28 cellular contexts compared by ENCODE assay signal in the genomic region with DNA sequence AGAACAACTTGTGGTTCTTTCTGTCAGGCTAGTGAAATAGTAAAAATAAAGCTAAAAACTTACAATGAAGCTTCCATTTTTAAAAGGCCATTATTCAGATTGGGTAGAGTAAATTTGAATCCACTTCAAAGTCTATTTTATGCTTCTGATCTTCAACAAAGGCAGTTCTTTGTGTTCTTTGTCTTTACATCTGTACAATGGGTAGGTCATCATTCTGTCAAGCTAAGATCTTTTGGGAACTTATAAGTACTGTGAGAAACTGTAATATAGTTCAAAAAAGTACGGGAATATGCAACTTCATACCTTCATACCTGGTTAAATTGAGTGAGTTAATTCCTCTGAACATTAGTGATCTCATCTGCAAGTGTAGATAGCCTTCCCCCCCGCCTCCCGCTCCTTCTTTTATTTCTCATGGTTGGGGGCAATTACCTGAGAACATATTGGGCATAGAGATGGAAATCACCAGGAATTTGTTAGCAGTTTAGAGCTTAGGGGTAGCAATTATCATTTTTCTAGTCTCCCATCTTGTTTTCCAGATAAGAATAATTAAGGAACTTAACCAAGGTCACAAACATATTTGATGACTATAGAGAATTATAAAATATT. TPM values are rescaled to one million over a fixed set of nuclear protein-coding genes. Genes with fewer than 3 reads are reported as not detected.
DNase-seq lines count a peak whose midpoint lies in the region; ATAC-seq and TF ChIP-seq lines count a peak whose summit lies in the region.
"Had no signal": no experiment of that assay in that cellular context is flagged by ENCODE, and none has a peak within 500 bp of the region (broad histone marks: within the 10 kb centered on the region; RNA-seq: fewer than 3 reads in every experiment).

No MANE protein-coding gene starts in this region.

- H3K9me3 ChIP-seq in left ventricle myocardium inferior (replicated peaks) (no peaks in the 10 kb centered on the region), SK-N-MC (ENCODE audit: low read depth, low read length) (no peaks in the 10 kb centered on the region), SJCRH30 (replicated peaks) (no peaks in the 10 kb centered on the region), Caco-2 (no peaks in the 10 kb centered on the region)
- H3K9me3 ChIP-seq: ascending aorta, spleen, stomach, uterus had no signal

- no peak for TF ChIP-seq CTCF in left ventricle myocardium inferior (IDR thresholded peaks at IDR 0.05; ENCODE audit: borderline replicate concordance)
- no peak for TF ChIP-seq CTCF in glutamatergic neuron (IDR thresholded peaks at IDR 0.05; ENCODE audit: partially characterized antibody, unreplicated experiment)
- no peak for TF ChIP-seq CTCF in Caco-2 (IDR thresholded peaks at IDR 0.05; ENCODE audit: insufficient read depth in 1 of 2, low read depth in 1 of 2, low read length in 1 of 2, severe bottlenecking in 1 of 2, unreplicated experiment in 1 of 2)

- peaks cover 2% of the 10 kb centered on the region for H3K4me1 Mint-ChIP-seq in glutamatergic neuron (ENCODE audit: low read depth, unreplicated experiment)
- H3K4me1 Mint-ChIP-seq in stimulated activated effector memory CD8-positive, alpha-beta T cell treated with anti-CD3 and anti-CD28 coated beads, Interleukin-12 subunit alpha, Interleukin-12 subunit beta, amount 100 ng/mL, for 72 hours: peaks cover 18% of the 10 kb centered on the region
- H3K4me1 Mint-ChIP-seq in Caco-2 (ENCODE audit: low read depth, unreplicated experiment): no peaks in the 10 kb centered on the region

- no peak for ATAC-seq in stimulated activated effector memory CD8-positive, alpha-beta T cell treated with anti-CD3 and anti-CD28 coated beads, Interleukin-12 subunit alpha, Interleukin-12 subunit beta, amount 100 ng/mL, for 72 hours
- ATAC-seq in GM21367 (IDR thresholded peaks at IDR 0.05; ENCODE audit: unreplicated experiment): no peak

- no peak overlapping the region for H3K9ac ChIP-seq in SK-N-MC (ENCODE audit: insufficient read length)
- H3K9ac ChIP-seq: parathyroid adenoma had no signal

- peaks cover 48% of the 10 kb centered on the region for H3K36me3 ChIP-seq in left ventricle myocardium inferior
- peaks cover 66% of the 10 kb centered on the region for H3K36me3 ChIP-seq in SK-N-MC (ENCODE audit: insufficient read depth, low read length)
- H3K36me3 ChIP-seq in SJCRH30: peaks cover 59% of the 10 kb centered on the region
- no peaks in the 10 kb centered on the region for H3K36me3 ChIP-seq in Caco-2 (ENCODE audit: control insufficient read depth, insufficient read depth, low read length)
- H3K36me3 ChIP-seq: uterus had no signal

- H3K4me3 ChIP-seq in left ventricle myocardium inferior (peak overlapping the region; percentile 10), SK-N-MC (no peak overlapping the region), SJCRH30 (no peak overlapping the region), Caco-2 (ENCODE audit: low read depth, low read length) (no peak overlapping the region)
- H3K4me3 ChIP-seq: ascending aorta, GM12878, PC-9, spleen, stomach, uterus had no signal

- H3K27me3 ChIP-seq in left ventricle myocardium inferior (ENCODE audit: low read depth): no peaks in the 10 kb centered on the region
- no peaks in the 10 kb centered on the region for H3K27me3 ChIP-seq in SJCRH30
- H3K27me3 ChIP-seq in Caco-2 (replicated peaks; ENCODE audit: control insufficient read depth, insufficient read depth, low read length): no peaks in the 10 kb centered on the region
- H3K27me3 ChIP-seq: ascending aorta, spleen, stomach, uterus had no signal

- H3K9me3 Mint-ChIP-seq in glutamatergic neuron (ENCODE audit: unreplicated experiment) (no peaks in the 10 kb centered on the region), Caco-2 (ENCODE audit: unreplicated experiment) (no peaks in the 10 kb centered on the region)
- H3K9me3 Mint-ChIP-seq in stimulated activated effector memory CD8-positive, alpha-beta T cell treated with anti-CD3 and anti-CD28 coated beads, Interleukin-12 subunit alpha, Interleukin-12 subunit beta, amount 100 ng/mL, for 72 hours: no peaks in the 10 kb centered on the region
- H3K9me3 Mint-ChIP-seq: activated naive CD8-positive, alpha-beta T cell treated with anti-CD3 and anti-CD28 coated beads, Interleukin-2, amount 10 ng/mL, durations not matched to agents 7 days and 5 days; CD8-positive, alpha-beta memory T cell had no signal

- intact Hi-C loops in left ventricle myocardium inferior (cut with micrococcal nuclease) (no loop called here), cardiac septum (cut with DNase I) (no loop called here), Caco-2 (cut with micrococcal nuclease; ENCODE audit: unreplicated experiment) (no loop called here)

- no peak overlapping the region for H3K4me3 Mint-ChIP-seq in glutamatergic neuron (ENCODE audit: unreplicated experiment)
- H3K4me3 Mint-ChIP-seq in stimulated activated effector memory CD8-positive, alpha-beta T cell treated with anti-CD3 and anti-CD28 coated beads, Interleukin-12 subunit alpha, Interleukin-12 subunit beta, amount 100 ng/mL, for 72 hours: no peak overlapping the region
- no peak overlapping the region for H3K4me3 Mint-ChIP-seq in Caco-2 (ENCODE audit: unreplicated experiment)
- H3K4me3 Mint-ChIP-seq: activated naive CD8-positive, alpha-beta T cell treated with anti-CD3 and anti-CD28 coated beads, Interleukin-2, amount 10 ng/mL, durations not matched to agents 7 days and 5 days; CD8-positive, alpha-beta memory T cell had no signal

- peaks cover 56% of the 10 kb centered on the region for H3K4me1 ChIP-seq in left ventricle myocardium inferior
- no peaks in the 10 kb centered on the region for H3K4me1 ChIP-seq in SJCRH30
- no peaks in the 10 kb centered on the region for H3K4me1 ChIP-seq in Caco-2
- H3K4me1 ChIP-seq: ascending aorta, uterus had no signal

- no peak for DNase-seq in left ventricle myocardium inferior
- DNase-seq in cardiac septum (ENCODE audit: low spot score): no peak
- DNase-seq in SK-N-MC (ENCODE audit: low read depth, low spot score): no peak
- DNase-seq in glutamatergic neuron: no peak
- no peak for DNase-seq in stimulated activated effector memory CD8-positive, alpha-beta T cell treated with anti-CD3 and anti-CD28 coated beads, Interleukin-12 subunit alpha, Interleukin-12 subunit beta, amount 100 ng/mL, for 72 hours (ENCODE audit: low spot score in 2 of 2)
- no peak for DNase-seq in SJCRH30
- DNase-seq in Caco-2: no peak
- DNase-seq: activated CD4-positive, alpha-beta T cell treated with anti-CD3 and anti-CD28 coated beads for 4 hours; activated CD8-positive, alpha-beta memory T cell treated with anti-CD3 and anti-CD28 coated beads for 24 hours; activated effector memory CD4-positive, alpha-beta T cell treated with anti-CD3 and anti-CD28 coated beads, Interleukin-2, amount 50 U/mL, for 16 hours; activated naive CD8-positive, alpha-beta T cell treated with anti-CD3 and anti-CD28 coated beads, Interleukin-2, amount 10 ng/mL, durations not matched to agents 7 days and 5 days; activated T-cell treated with anti-CD3 and anti-CD28 coated beads for 4 hours; CD8-positive, alpha-beta memory T cell; central memory CD4-positive, alpha-beta T cell; DMS 273 treated with DMSO at 0.1 percent for 48 hours; HCEC 1CT; head of caudate nucleus; mammary epithelial cell; PC-9; right cardiac atrium; spleen; stimulated activated CD8-positive, alpha-beta memory T cell treated with anti-CD3 and anti-CD28 coated beads, Interleukin-4, amount 100 ng/mL, for 48 hours; stomach; uterus had no signal

- H3K27ac Mint-ChIP-seq in glutamatergic neuron (ENCODE audit: unreplicated experiment) (peak overlapping the region; percentile 46), Caco-2 (ENCODE audit: unreplicated experiment) (no peak overlapping the region)
- H3K27ac Mint-ChIP-seq in stimulated activated effector memory CD8-positive, alpha-beta T cell treated with anti-CD3 and anti-CD28 coated beads, Interleukin-12 subunit alpha, Interleukin-12 subunit beta, amount 100 ng/mL, for 72 hours: peak overlapping the region; percentile 41
- H3K27ac Mint-ChIP-seq: activated naive CD8-positive, alpha-beta T cell treated with anti-CD3 and anti-CD28 coated beads, Interleukin-2, amount 10 ng/mL, durations not matched to agents 7 days and 5 days had no signal

- POLR2A ChIA-PET in Caco-2 (lab: Charles Lee): interaction anchor here (0.6 kb wide), 1 partner anchor 178 kb away, joined by 3 read pairs; no protein-coding TSS in a partner anchor

- CTCF ChIA-PET in Caco-2 (lab: Charles Lee): no interaction called here

- H3K27ac ChIP-seq in left ventricle myocardium inferior (replicated peaks): peak overlapping the region; percentile 78
- peak overlapping the region; percentile 54 for H3K27ac ChIP-seq in SK-N-MC
- H3K27ac ChIP-seq in SJCRH30: no peak overlapping the region
- H3K27ac ChIP-seq: ascending aorta, parathyroid adenoma, PC-9, spleen, uterus had no signal

- no TSS peak for BruUV-seq in Caco-2 (replicated peaks; lab: Mats Ljungman, UMichigan)

- H3K27me3 Mint-ChIP-seq in glutamatergic neuron (ENCODE audit: unreplicated experiment): no peaks in the 10 kb centered on the region
- H3K27me3 Mint-ChIP-seq in Caco-2 (ENCODE audit: insufficient read depth, unreplicated experiment): no peaks in the 10 kb centered on the region
- H3K27me3 Mint-ChIP-seq: activated naive CD8-positive, alpha-beta T cell treated with anti-CD3 and anti-CD28 coated beads, Interleukin-2, amount 10 ng/mL, durations not matched to agents 7 days and 5 days; CD8-positive, alpha-beta memory T cell had no signal

- H3K36me3 Mint-ChIP-seq in glutamatergic neuron (ENCODE audit: unreplicated experiment) (no peaks in the 10 kb centered on the region), Caco-2 (ENCODE audit: insufficient read depth, unreplicated experiment) (peaks cover 68% of the 10 kb centered on the region)
- H3K36me3 Mint-ChIP-seq in stimulated activated effector memory CD8-positive, alpha-beta T cell treated with anti-CD3 and anti-CD28 coated beads, Interleukin-12 subunit alpha, Interleukin-12 subunit beta, amount 100 ng/mL, for 72 hours: peaks cover 83% of the 10 kb centered on the region

RNA-seq across cellular contexts. Expression of a gene that starts 9.7 kb away (rescaled TPM):
- total RNA-seq in left ventricle myocardium inferior (18.9 TPM), cardiac septum (20.9 TPM), glutamatergic neuron (ENCODE audit: unreplicated experiment) (58.1 TPM), Caco-2 (2022) (56.4 and 59.9 TPM in 2 replicates)
- total RNA-seq in SJCRH30 (2014; rRNA removed; shearing (Covaris generic)): 166 and 188 TPM in 2 replicates

RNA-seq across cellular contexts. Expression of a gene that starts 10.2 kb away (rescaled TPM):
- total RNA-seq in left ventricle myocardium inferior: 5.7 TPM
- total RNA-seq in cardiac septum: 7.1 TPM
- total RNA-seq in glutamatergic neuron (ENCODE audit: unreplicated experiment): 12.7 TPM
- total RNA-seq in SJCRH30 (2014; rRNA removed; shearing (Covaris generic)): 30.2 and 34.9 TPM in 2 replicates
- total RNA-seq in Caco-2 (2022): 18.6 and 22.2 TPM in 2 replicates

RNA-seq across cellular contexts. Expression of a gene that starts 29.3 kb away (rescaled TPM):
- total RNA-seq in left ventricle myocardium inferior (0.99 TPM), cardiac septum (0.67 TPM), glutamatergic neuron (ENCODE audit: unreplicated experiment) (1.9 TPM), Caco-2 (2022) (0.26 and 0.48 TPM in 2 replicates)
- 0.71 and 0.75 TPM in 2 replicates for total RNA-seq in SJCRH30 (2014; rRNA removed; shearing (Covaris generic))
